8 cellular contexts compared by ENCODE assay signal in genomic region chr10:103855852-103856496, GRCh38. TPM values are rescaled to one million over a fixed set of nuclear protein-coding genes. Genes with fewer than 3 reads are reported as not detected.
DNase-seq lines count a peak whose midpoint lies in the region; ATAC-seq and TF ChIP-seq lines count a peak whose summit lies in the region.

No MANE protein-coding gene starts in this region.

- H3K27me3 ChIP-seq in HAP-1 (ENCODE audit: low read depth) (peaks cover 2% of the 10 kb centered on the region), iPS-18a (ENCODE audit: control insufficient read depth, insufficient read depth, low read length) (peaks cover 44% of the 10 kb centered on the region), gastrocnemius medialis (no peaks in the 10 kb centered on the region)

- H3K4me3 Mint-ChIP-seq in activated T-helper 2 cell treated with anti-CD3 and anti-CD28 coated beads, Interferon-gamma antibody, Interleukin-2, Interleukin-4, amounts not matched to agents 10 μg/mL and 5 μg/mL and 100 μg/mL, durations not matched to agents 14 hours and 24 hours and 36 hours (ENCODE audit: low read depth), result peak overlapping the region; percentile 51

- peaks cover 5% of the 10 kb centered on the region; the same call in 1 of the 2 replicates for H3K4me1 ChIP-seq in HAP-1
- peaks cover 12% of the 10 kb centered on the region for H3K4me1 ChIP-seq in iPS-18a (ENCODE audit: control insufficient read depth, low read depth, low read length)
- H3K4me1 ChIP-seq in gastrocnemius medialis, result peaks cover 40% of the 10 kb centered on the region in 2 donors

- H3K9me3 ChIP-seq in HAP-1, result no peaks in the 10 kb centered on the region
- no peaks in the 10 kb centered on the region for H3K9me3 ChIP-seq in iPS-18a (ENCODE audit: control insufficient read depth, low read depth, low read length)
- no peaks in the 10 kb centered on the region for H3K9me3 ChIP-seq in gastrocnemius medialis

- no peak overlapping the region for H3K27ac ChIP-seq in iPS-18a (ENCODE audit: low read length)
- H3K27ac ChIP-seq in gastrocnemius medialis, result peak overlapping the region in 3 of 4 donors; percentile 68 to 76 (median 71)

- TF ChIP-seq POLR2A in gastrocnemius medialis (IDR thresholded peaks at IDR 0.05), result no peak

- no peak for TF ChIP-seq CTCF in gastrocnemius medialis (IDR thresholded peaks at IDR 0.05 in 4 of 5, conservative IDR thresholded peaks at IDR 0.05 in 1 of 5)

- no peak overlapping the region for H3K9ac ChIP-seq in iPS-18a (ENCODE audit: low read length)

- ATAC-seq in gastrocnemius medialis (no peak), GM21515 (IDR thresholded peaks at IDR 0.05; ENCODE audit: unreplicated experiment) (no peak), HG03175 (IDR thresholded peaks at IDR 0.05; ENCODE audit: unreplicated experiment) (no peak)

- H3K36me3 Mint-ChIP-seq in activated T-helper 2 cell treated with anti-CD3 and anti-CD28 coated beads, Interferon-gamma antibody, Interleukin-2, Interleukin-4, amounts not matched to agents 10 μg/mL and 5 μg/mL and 100 μg/mL, durations not matched to agents 14 hours and 24 hours and 36 hours (ENCODE audit: low read depth), result no peaks in the 10 kb centered on the region

- no peak for DNase-seq in HAP-1 (ENCODE audit: low spot score in 2 of 2)
- no peak for DNase-seq in activated T-helper 2 cell treated with anti-CD3 and anti-CD28 coated beads, Interferon-gamma antibody, Interleukin-2, Interleukin-4, amounts not matched to agents 10 μg/mL and 5 μg/mL and 100 μg/mL, durations not matched to agents 14 hours and 24 hours and 36 hours (ENCODE audit: low spot score)
- DNase-seq in gastrocnemius medialis, result no peak
- DNase-seq in T1000 (lab: John Stamatoyannopoulos, UW), result no peak
- no peak for DNase-seq in DMS79 treated with DMSO at 0.1 percent for 48 hours (lab: John Stamatoyannopoulos, UW)

- intact Hi-C loops in activated T-helper 2 cell treated with anti-CD3 and anti-CD28 coated beads, Interferon-gamma antibody, Interleukin-2, Interleukin-4, amounts not matched to agents 10 μg/mL and 5 μg/mL and 100 μg/mL, durations not matched to agents 14 hours and 24 hours and 36 hours (cut with micrococcal nuclease), result no loop called here
- intact Hi-C loops in gastrocnemius medialis (cut with DNase I; ENCODE audit: low total_unique reads), result loop anchor here (5.0 kb wide), 2 partner anchors 39 to 259 kb away; no protein-coding TSS in a partner anchor

- in situ Hi-C loops in HAP-1 (cut with MboI; ENCODE audit: low sequenced_read_pairs), result loop anchor here (10.0 kb wide), 1 partner anchor 261 kb away; no protein-coding TSS in a partner anchor
- in situ Hi-C loops in gastrocnemius medialis (cut with MboI; ENCODE audit: low sequenced_read_pairs in 4 of 4), result loop anchor here in 1 of 4 donors (5.0 to 25.0 kb wide), 2 partner anchors 144 to 269 kb away; no protein-coding TSS in a partner anchor

- H3K4me1 Mint-ChIP-seq in activated T-helper 2 cell treated with anti-CD3 and anti-CD28 coated beads, Interferon-gamma antibody, Interleukin-2, Interleukin-4, amounts not matched to agents 10 μg/mL and 5 μg/mL and 100 μg/mL, durations not matched to agents 14 hours and 24 hours and 36 hours (ENCODE audit: low read depth), result peaks cover 12% of the 10 kb centered on the region

- peak overlapping the region; percentile 28; the same call in 1 of the 2 replicates for H3K4me3 ChIP-seq in HAP-1
- H3K4me3 ChIP-seq in iPS-18a (ENCODE audit: low read length), result peak overlapping the region; percentile 75
- peak overlapping the region; percentile 58 to 69 (median 65) for H3K4me3 ChIP-seq in gastrocnemius medialis

- H3K36me3 ChIP-seq in HAP-1 (replicated peaks) (no peaks in the 10 kb centered on the region), iPS-18a (ENCODE audit: control insufficient read depth, low read depth, low read length) (no peaks in the 10 kb centered on the region), gastrocnemius medialis (no peaks in the 10 kb centered on the region)

- H3K27ac Mint-ChIP-seq in activated T-helper 2 cell treated with anti-CD3 and anti-CD28 coated beads, Interferon-gamma antibody, Interleukin-2, Interleukin-4, amounts not matched to agents 10 μg/mL and 5 μg/mL and 100 μg/mL, durations not matched to agents 14 hours and 24 hours and 36 hours, result no peak overlapping the region

- no peaks in the 10 kb centered on the region for H3K9me3 Mint-ChIP-seq in activated T-helper 2 cell treated with anti-CD3 and anti-CD28 coated beads, Interferon-gamma antibody, Interleukin-2, Interleukin-4, amounts not matched to agents 10 μg/mL and 5 μg/mL and 100 μg/mL, durations not matched to agents 14 hours and 24 hours and 36 hours

- H3K27me3 Mint-ChIP-seq in activated T-helper 2 cell treated with anti-CD3 and anti-CD28 coated beads, Interferon-gamma antibody, Interleukin-2, Interleukin-4, amounts not matched to agents 10 μg/mL and 5 μg/mL and 100 μg/mL, durations not matched to agents 14 hours and 24 hours and 36 hours (ENCODE audit: low read depth), result peaks cover 64% of the 10 kb centered on the region

RNA-seq across cellular contexts. Expression of gene SH3PXD2A, which starts 0.6 kb away (rescaled TPM):
- 8.3 and 8.6 TPM in 2 replicates for total RNA-seq in activated T-helper 2 cell treated with anti-CD3 and anti-CD28 coated beads, Interferon-gamma antibody, Interleukin-2, Interleukin-4, amounts not matched to agents 10 μg/mL and 5 μg/mL and 100 μg/mL, durations not matched to agents 14 hours and 24 hours and 36 hours
- total RNA-seq in gastrocnemius medialis, result 10 to 100 TPM in 2 of 4 donors, 1 to 10 TPM in 2; 6.2 to 16.8 (median 11.4) TPM
